17 cellular contexts compared by ENCODE assay signal in the genomic region with DNA sequence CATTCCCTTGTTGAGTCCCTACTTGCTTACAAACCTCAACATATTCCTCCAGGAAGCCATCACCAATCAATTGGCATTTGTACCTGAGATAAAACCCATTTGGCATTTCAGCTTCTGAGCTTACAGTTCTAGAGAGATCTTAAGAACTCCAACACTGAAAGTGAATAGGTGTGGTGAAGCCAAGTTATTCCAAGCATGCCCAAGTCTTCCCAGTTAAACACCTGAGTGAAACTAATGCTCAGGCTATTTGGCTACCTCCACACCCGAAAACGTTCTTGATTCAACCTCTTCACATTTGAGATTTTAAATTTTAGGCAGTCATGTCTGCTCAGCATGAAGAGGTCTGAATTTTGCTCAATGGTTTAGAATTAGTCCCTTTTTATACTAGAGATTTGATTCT. TPM values are rescaled to one million over a fixed set of nuclear protein-coding genes. Genes with fewer than 3 reads are reported as not detected.
DNase-seq lines count a peak whose midpoint lies in the region; ATAC-seq, FAIRE-seq and TF ChIP-seq lines count a peak whose summit lies in the region.
"Had no signal": no experiment of that assay in that cellular context is flagged by ENCODE, and none has a peak within 500 bp of the region (broad histone marks: within the 10 kb centered on the region; RNA-seq: fewer than 3 reads in every experiment).

No MANE protein-coding gene starts in this region.

- H3K4me1 Mint-ChIP-seq in astrocyte (ENCODE audit: low read depth, unreplicated experiment): peaks cover 12% of the 10 kb centered on the region
- peaks cover 19% of the 10 kb centered on the region for H3K4me1 Mint-ChIP-seq in Caco-2 (ENCODE audit: low read depth, unreplicated experiment)

- POLR2A ChIA-PET in Caco-2 (lab: Charles Lee): no interaction called here

- H3K4me1 ChIP-seq in astrocyte (ENCODE audit: insufficient read depth, low read length): peaks cover 2% of the 10 kb centered on the region
- H3K4me1 ChIP-seq in esophagus muscularis mucosa: no peaks in the 10 kb centered on the region
- H3K4me1 ChIP-seq in lung (ENCODE audit: control insufficient read depth in 2 of 2, insufficient read depth in 2 of 2, low read length in 2 of 2): no peaks in the 10 kb centered on the region
- no peaks in the 10 kb centered on the region for H3K4me1 ChIP-seq in upper lobe of right lung
- peaks cover 35% of the 10 kb centered on the region for H3K4me1 ChIP-seq in Caco-2

- H3K36me3 Mint-ChIP-seq in astrocyte (ENCODE audit: low read depth, unreplicated experiment) (no peaks in the 10 kb centered on the region), Caco-2 (ENCODE audit: insufficient read depth, unreplicated experiment) (no peaks in the 10 kb centered on the region)
- H3K36me3 Mint-ChIP-seq: CD8-positive, alpha-beta T cell had no signal

- H3K27me3 ChIP-seq in astrocyte (ENCODE audit: insufficient read depth, low read length) (no peaks in the 10 kb centered on the region), esophagus muscularis mucosa (no peaks in the 10 kb centered on the region), lung (ENCODE audit: control insufficient read depth, insufficient read depth) (no peaks in the 10 kb centered on the region), upper lobe of right lung (no peaks in the 10 kb centered on the region), Caco-2 (replicated peaks; ENCODE audit: control insufficient read depth, insufficient read depth, low read length) (no peaks in the 10 kb centered on the region)

- no peak overlapping the region for H3K27ac ChIP-seq in astrocyte (ENCODE audit: low read depth, low read length)
- H3K27ac ChIP-seq in esophagus muscularis mucosa (replicated peaks in 1 of 4): no peak overlapping the region
- no peak overlapping the region for H3K27ac ChIP-seq in lung (ENCODE audit: low read depth in 1 of 2, low read length in 1 of 2)
- peak overlapping the region; percentile 39 for H3K27ac ChIP-seq in upper lobe of right lung
- H3K27ac ChIP-seq: A549, GM23248, HL-60 had no signal

- H3K4me2 ChIP-seq in astrocyte (ENCODE audit: low read length): no peak overlapping the region
- H3K4me2 ChIP-seq: A549 had no signal

- H3K9me3 ChIP-seq in astrocyte (ENCODE audit: insufficient read depth, low read depth, low read length) (no peaks in the 10 kb centered on the region), esophagus muscularis mucosa (no peaks in the 10 kb centered on the region), lung (ENCODE audit: control insufficient read depth in 2 of 2, insufficient read depth in 1 of 2, low read length in 1 of 2) (no peaks in the 10 kb centered on the region), upper lobe of right lung (no peaks in the 10 kb centered on the region), Caco-2 (no peaks in the 10 kb centered on the region; the same call in 1 of the 2 replicates)
- H3K9me3 ChIP-seq: A549 had no signal

- H3K36me3 ChIP-seq in astrocyte (ENCODE audit: insufficient read depth, low read length) (no peaks in the 10 kb centered on the region), esophagus muscularis mucosa (no peaks in the 10 kb centered on the region), lung (ENCODE audit: control insufficient read depth in 2 of 2, insufficient read depth in 2 of 2, low read length in 2 of 2) (no peaks in the 10 kb centered on the region), upper lobe of right lung (no peaks in the 10 kb centered on the region), Caco-2 (ENCODE audit: control insufficient read depth, insufficient read depth, low read length) (no peaks in the 10 kb centered on the region)

- no TSS peak for BruUV-seq in Caco-2 (replicated peaks; lab: Mats Ljungman, UMichigan)

- H3K27me3 Mint-ChIP-seq in astrocyte (ENCODE audit: low read depth, unreplicated experiment) (no peaks in the 10 kb centered on the region), Caco-2 (ENCODE audit: insufficient read depth, unreplicated experiment) (no peaks in the 10 kb centered on the region)

- no peak overlapping the region for H3K9ac ChIP-seq in astrocyte (ENCODE audit: low read length)
- H3K9ac ChIP-seq: GM23248 had no signal

- H3K9me3 Mint-ChIP-seq in astrocyte (ENCODE audit: unreplicated experiment) (no peaks in the 10 kb centered on the region), Caco-2 (ENCODE audit: unreplicated experiment) (no peaks in the 10 kb centered on the region)
- H3K9me3 Mint-ChIP-seq: CD8-positive, alpha-beta T cell had no signal

- no peak overlapping the region for H2AFZ ChIP-seq in astrocyte (ENCODE audit: low read depth, low read length)
- H2AFZ ChIP-seq: GM23248 had no signal

- no peak for TF ChIP-seq POLR2A in esophagus muscularis mucosa (IDR thresholded peaks at IDR 0.05; ENCODE audit: low read depth)

- WGBS in esophagus muscularis mucosa: 97% methylated on average over 2 of the region's 2 CpGs
- WGBS in lung, 2 donors: 61 to 76% methylated on average over 2 of the region's 2 CpGs

- CTCF ChIA-PET in Caco-2 (lab: Charles Lee): no interaction called here

- DNase-seq in astrocyte (ENCODE audit: low read depth) (no peak), esophagus muscularis mucosa (ENCODE audit: extremely low spot score) (peak; percentile 37), lung (ENCODE audit: low spot score) (no peak), upper lobe of right lung (no peak), Caco-2 (no peak), GM19238 (ENCODE audit: insufficient read length, low spot score) (no peak), HPDE6-E6E7 (ENCODE audit: extremely low spot score) (no peak), Right ventricle myocardium superior (no peak)
- DNase-seq: CD8-positive, alpha-beta T cell; COR-L47; DMS53; GM23248; H7 had no signal

- FAIRE-seq in astrocyte (lab: Jason Lieb, UNC): peak; percentile 17
- FAIRE-seq: A549 had no signal

- H3K27ac Mint-ChIP-seq in astrocyte (ENCODE audit: unreplicated experiment): no peak overlapping the region
- no peak overlapping the region for H3K27ac Mint-ChIP-seq in Caco-2 (ENCODE audit: unreplicated experiment)
- H3K27ac Mint-ChIP-seq: CD14-positive monocyte; CD8-positive, alpha-beta T cell had no signal

- intact Hi-C loops in esophagus muscularis mucosa (cut with DNase I): no loop called here
- intact Hi-C loops in upper lobe of right lung (cut with DNase I): no loop called here
- intact Hi-C loops in Caco-2 (cut with micrococcal nuclease; ENCODE audit: unreplicated experiment): no loop called here
- intact Hi-C loops in Right ventricle myocardium superior (cut with DNase I): no loop called here

- H3K4me3 Mint-ChIP-seq in astrocyte (ENCODE audit: unreplicated experiment) (no peak overlapping the region), Caco-2 (ENCODE audit: unreplicated experiment) (no peak overlapping the region)
- H3K4me3 Mint-ChIP-seq: CD14-positive monocyte; CD8-positive, alpha-beta T cell had no signal

- H3K4me3 ChIP-seq in astrocyte (ENCODE audit: insufficient read depth, low read depth, low read length): no peak overlapping the region
- H3K4me3 ChIP-seq in esophagus muscularis mucosa: no peak overlapping the region
- no peak overlapping the region for H3K4me3 ChIP-seq in lung
- no peak overlapping the region for H3K4me3 ChIP-seq in upper lobe of right lung
- no peak overlapping the region for H3K4me3 ChIP-seq in Caco-2 (ENCODE audit: low read depth, low read length)
- H3K4me3 ChIP-seq: A549, GM23248 had no signal

- no peak for TF ChIP-seq CTCF in astrocyte (IDR thresholded peaks at IDR 0.05; ENCODE audit: insufficient read depth, low read depth, low read length)
- TF ChIP-seq CTCF in esophagus muscularis mucosa (IDR thresholded peaks at IDR 0.05): no peak
- TF ChIP-seq CTCF in lung (IDR thresholded peaks at IDR 0.05; ENCODE audit: control extremely low read depth, extremely low read depth): no peak
- TF ChIP-seq CTCF in upper lobe of right lung (IDR thresholded peaks at IDR 0.05): no peak
- TF ChIP-seq CTCF in Caco-2 (IDR thresholded peaks at IDR 0.05; ENCODE audit: insufficient read depth in 1 of 2, low read depth in 1 of 2, low read length in 1 of 2, severe bottlenecking in 1 of 2, unreplicated experiment in 1 of 2): no peak

- no peaks in the 10 kb centered on the region for H3K79me2 ChIP-seq in astrocyte (ENCODE audit: insufficient read depth, low read length)

- ATAC-seq in lung (ENCODE audit: insufficient read depth, low FRiP score): peak; percentile 28
- ATAC-seq in upper lobe of right lung: peak; percentile 64
- no peak for ATAC-seq in Right ventricle myocardium superior (ENCODE audit: poor library complexity)
- ATAC-seq: A549; CD8-positive, alpha-beta T cell had no signal

- TF ChIP-seq EP300 in esophagus muscularis mucosa (IDR thresholded peaks at IDR 0.05): no peak

- H4K20me1 ChIP-seq in astrocyte (ENCODE audit: insufficient read depth, low read length): no peaks in the 10 kb centered on the region

RNA-seq across cellular contexts. Expression of gene SCEL, which starts 2.5 kb away (rescaled TPM):
- total RNA-seq in astrocyte (0.27 TPM in 1 of 2 replicates, not detected in the other), esophagus muscularis mucosa (1 to 10 TPM in 1 of 4 donors, under 1 TPM in 2, not detected in 1; 0.13 to 1.7 (median 0.29) TPM), lung (10 to 100 TPM in 1 of 2 donors, 1 to 10 TPM in 1; 6.0 to 30.9 TPM), upper lobe of right lung (109 TPM), Caco-2 (2022) (2.8 and 3.5 TPM in 2 replicates), Right ventricle myocardium superior (not detected)
- polyA plus RNA-seq in lung: 10 to 100 TPM; 18.6 to 62.1 TPM
- total RNA-seq: CD8-positive, alpha-beta T cell; GM23248; H7 had no signal
- polyA plus RNA-seq: BJ, CD14-positive monocyte, GM23248 had no signal
